2 cellular contexts compared by ENCODE assay signal in genomic region chr2:58709687-58710354, GRCh38.
TF ChIP-seq lines count a peak whose summit lies in the region.

No MANE protein-coding gene starts in this region.

TF ChIP-seq in A549, 52 proteins besides CTCF, POLR2A, EP300 and RAD21 (continued from another document):
- TF ChIP-seq HMGXB4 (CRISPR knock-in tag; IDR thresholded peaks at IDR 0.05; ENCODE audit: borderline replicate concordance): no peak
- TF ChIP-seq SREBF2 (IDR thresholded peaks at IDR 0.05): no peak
- no peak for TF ChIP-seq ATOH8 (CRISPR knock-in tag; IDR thresholded peaks at IDR 0.05; ENCODE audit: low read depth)
- TF ChIP-seq TFCP2L1 (CRISPR knock-in tag; IDR thresholded peaks at IDR 0.05): no peak
- TF ChIP-seq FOSL2 (IDR thresholded peaks at IDR 0.05): no peak
- TF ChIP-seq FOSL2 (CRISPR knock-in tag; IDR thresholded peaks at IDR 0.05): no peak
- TF ChIP-seq PBX3 (IDR thresholded peaks at IDR 0.05): no peak
- TF ChIP-seq RCOR1 (IDR thresholded peaks at IDR 0.05; ENCODE audit: low read depth, low read length): no peak
- TF ChIP-seq POLR2AphosphoS2 (conservative IDR thresholded peaks at IDR 0.05; ENCODE audit: low read length): no peak
- TF ChIP-seq HOXB5 (CRISPR knock-in tag; IDR thresholded peaks at IDR 0.05): no peak
- TF ChIP-seq ESRRA (IDR thresholded peaks at IDR 0.05; ENCODE audit: borderline replicate concordance, low read length): no peak

TF ChIP-seq in WTC11, 78 proteins besides CTCF, POLR2A, EP300 and RAD21 (continued from another document):
- TF ChIP-seq MYBL2 (CRISPR knock-in tag; IDR thresholded peaks at IDR 0.05): no peak
- no peak for TF ChIP-seq MLX (CRISPR knock-in tag; IDR thresholded peaks at IDR 0.05)
- TF ChIP-seq ZNF138 (CRISPR knock-in tag; conservative IDR thresholded peaks at IDR 0.05): no peak
- no peak for TF ChIP-seq E2F1 (CRISPR knock-in tag; IDR thresholded peaks at IDR 0.05)
- no peak for TF ChIP-seq ZNF219 (CRISPR knock-in tag; IDR thresholded peaks at IDR 0.05; ENCODE audit: borderline replicate concordance)
- TF ChIP-seq SP1 (CRISPR knock-in tag; conservative IDR thresholded peaks at IDR 0.05): no peak
- no peak for TF ChIP-seq KAT7 (CRISPR knock-in tag; IDR thresholded peaks at IDR 0.05; ENCODE audit: borderline replicate concordance)
- no peak for TF ChIP-seq ATF6 (CRISPR knock-in tag; IDR thresholded peaks at IDR 0.05)
- TF ChIP-seq ZBTB21 (CRISPR knock-in tag; IDR thresholded peaks at IDR 0.05; ENCODE audit: borderline replicate concordance): no peak
- no peak for TF ChIP-seq NR1H2 (CRISPR knock-in tag; IDR thresholded peaks at IDR 0.05)
- no peak for TF ChIP-seq TEAD1 (CRISPR knock-in tag; IDR thresholded peaks at IDR 0.05)
- no peak for TF ChIP-seq HMGA2 (CRISPR knock-in tag; IDR thresholded peaks at IDR 0.05)
- no peak for TF ChIP-seq ZNF232 (CRISPR knock-in tag; IDR thresholded peaks at IDR 0.05)
